Comparison of ENCODE assay signal across 10 cellular contexts in the genomic region with DNA sequence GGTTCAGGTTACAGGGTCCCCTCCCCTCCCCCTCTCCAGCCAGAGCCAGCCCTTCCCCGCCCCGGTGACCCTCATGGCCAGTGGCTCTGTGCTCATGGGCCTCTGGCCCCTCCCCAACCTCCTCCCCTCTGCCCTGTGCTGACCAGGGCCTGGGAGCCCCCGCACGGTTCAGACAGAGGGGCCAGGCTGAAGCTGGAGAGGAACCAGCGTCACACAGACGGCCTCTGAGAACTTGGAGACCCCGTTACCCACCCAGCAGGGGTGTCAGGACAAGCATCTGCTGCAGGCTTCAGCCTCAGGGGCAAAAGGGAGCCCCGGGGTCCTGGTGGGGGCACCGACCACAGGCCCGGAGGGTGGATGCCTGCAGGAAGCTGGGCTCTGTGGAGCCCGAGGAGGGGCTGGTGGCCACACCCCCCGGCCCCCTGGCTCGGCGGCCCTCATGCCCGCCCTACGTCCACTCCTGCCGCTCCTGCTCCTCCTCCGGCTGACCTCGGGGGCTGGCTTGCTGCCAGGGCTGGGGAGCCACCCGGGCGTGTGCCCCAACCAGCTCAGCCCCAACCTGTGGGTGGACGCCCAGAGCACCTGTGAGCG. TPM values are rescaled to one million over a fixed set of nuclear protein-coding genes. Genes with fewer than 3 reads are reported as not detected.
DNase-seq lines count a peak whose midpoint lies in the region; ATAC-seq and TF ChIP-seq lines count a peak whose summit lies in the region.
"Had no signal": no experiment of that assay in that cellular context is flagged by ENCODE, and none has a peak within 500 bp of the region (broad histone marks: within the 10 kb centered on the region; RNA-seq: fewer than 3 reads in every experiment).

A gene with protein sequence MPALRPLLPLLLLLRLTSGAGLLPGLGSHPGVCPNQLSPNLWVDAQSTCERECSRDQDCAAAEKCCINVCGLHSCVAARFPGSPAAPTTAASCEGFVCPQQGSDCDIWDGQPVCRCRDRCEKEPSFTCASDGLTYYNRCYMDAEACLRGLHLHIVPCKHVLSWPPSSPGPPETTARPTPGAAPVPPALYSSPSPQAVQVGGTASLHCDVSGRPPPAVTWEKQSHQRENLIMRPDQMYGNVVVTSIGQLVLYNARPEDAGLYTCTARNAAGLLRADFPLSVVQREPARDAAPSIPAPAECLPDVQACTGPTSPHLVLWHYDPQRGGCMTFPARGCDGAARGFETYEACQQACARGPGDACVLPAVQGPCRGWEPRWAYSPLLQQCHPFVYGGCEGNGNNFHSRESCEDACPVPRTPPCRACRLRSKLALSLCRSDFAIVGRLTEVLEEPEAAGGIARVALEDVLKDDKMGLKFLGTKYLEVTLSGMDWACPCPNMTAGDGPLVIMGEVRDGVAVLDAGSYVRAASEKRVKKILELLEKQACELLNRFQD (plus strand): TSS at position 171 of the 591 bp plus-strand sequence. CDS start 269 bp downstream, at position 440.

- peak within 1 kb of the TSS; percentile 49 for H2AK5ac ChIP-seq in mesenchymal stem cell (ENCODE audit: low read length, severe bottlenecking)

- peak within 1 kb of the TSS; percentile 2 for H2AFZ ChIP-seq in mesenchymal stem cell (ENCODE audit: low read depth, low read length)

- H3K4me2 ChIP-seq in mesenchymal stem cell (ENCODE audit: low read length, poor library complexity, severe bottlenecking): peak within 1 kb of the TSS; percentile 10

- TF ChIP-seq CTCF in cardiac muscle cell (IDR thresholded peaks at IDR 0.05; ENCODE audit: low read depth, low read length) (no peak), vagina (IDR thresholded peaks at IDR 0.05) (no peak)

- peak within 1 kb of the TSS; percentile 27 for H2BK120ac ChIP-seq in mesenchymal stem cell (ENCODE audit: low read depth, low read length)

- peak within 1 kb of the TSS; percentile 76 to 87 for H3K18ac ChIP-seq in mesenchymal stem cell (ENCODE audit: low read depth in 1 of 2, low read length in 2 of 2)

- WGBS in mesenchymal stem cell: 9% methylated on average over 23 of the region's 23 CpGs

- intact Hi-C loops in cardiac septum (cut with DNase I) (no loop called here), vagina (cut with DNase I) (no loop called here)

- peak within 1 kb of the TSS; percentile 55 for H2BK15ac ChIP-seq in mesenchymal stem cell (ENCODE audit: low read depth, poor library complexity, severe bottlenecking)

- H4K8ac ChIP-seq in mesenchymal stem cell (ENCODE audit: low read length): peak within 1 kb of the TSS; percentile 90

- H4K91ac ChIP-seq in mesenchymal stem cell (ENCODE audit: low read length): peak within 1 kb of the TSS; percentile 95

- peaks cover 23% of the 10 kb centered on the region for H3K4me1 ChIP-seq in cardiac muscle cell (ENCODE audit: low read depth)
- peaks cover 64% of the 10 kb centered on the region for H3K4me1 ChIP-seq in mesenchymal stem cell (ENCODE audit: control insufficient read depth, insufficient read depth, low read depth, low read length)
- peaks cover 55% of the 10 kb centered on the region for H3K4me1 ChIP-seq in vagina

- peak within 1 kb of the TSS; percentile 92 to 96 for H2BK12ac ChIP-seq in mesenchymal stem cell (ENCODE audit: low read length in 2 of 2)

- H3K9ac ChIP-seq in mesenchymal stem cell (ENCODE audit: low read length): peak within 1 kb of the TSS; percentile 38

- peak within 1 kb of the TSS in 1 of 2 experiments; percentile 86 for H3K14ac ChIP-seq in mesenchymal stem cell (ENCODE audit: low read length in 2 of 2)

- peak within 1 kb of the TSS; percentile 95 for H3K27ac ChIP-seq in cardiac muscle cell
- no peak within 1 kb of the TSS for H3K27ac ChIP-seq in mesenchymal stem cell (ENCODE audit: low read length, poor library complexity, severe bottlenecking)
- H3K27ac ChIP-seq in vagina: peak within 1 kb of the TSS; percentile 39

- H2BK5ac ChIP-seq in mesenchymal stem cell (ENCODE audit: low read depth, low read length, poor library complexity, severe bottlenecking): no peak within 1 kb of the TSS

- H3K4me3 ChIP-seq in cardiac muscle cell (peak within 1 kb of the TSS; percentile 37), mesenchymal stem cell (ENCODE audit: insufficient read depth in 1 of 2, low read depth in 1 of 2, low read length in 2 of 2) (peak within 1 kb of the TSS in 1 of 2 experiments; percentile 26), vagina (no peak within 1 kb of the TSS)

- H3K79me1 ChIP-seq in mesenchymal stem cell (replicated peaks; ENCODE audit: low read length, poor library complexity, severe bottlenecking): peaks cover 19% of the 10 kb centered on the region

- no peak for ATAC-seq in GM18505 (IDR thresholded peaks at IDR 0.05; ENCODE audit: unreplicated experiment)

- no peak within 1 kb of the TSS for H3K23ac ChIP-seq in mesenchymal stem cell (ENCODE audit: low read length in 2 of 2)

- DNase-seq in cardiac muscle cell (ENCODE audit: low read depth in 1 of 2, low spot score in 1 of 2) (peak in 1 of 2 donors; percentile 94), cardiac septum (ENCODE audit: low spot score) (no peak), dermis blood vessel endothelial cell (peak; percentile 18), mesenchymal stem cell (no peak), vagina (ENCODE audit: extremely low spot score in 2 of 2) (no peak), SHP77 treated with DMSO at 0.1 percent for 48 hours (lab: John Stamatoyannopoulos, UW) (no peak), GDM1 (lab: John Stamatoyannopoulos, UW) (no peak)
- DNase-seq: NCI-H2081, T-helper 1 cell had no signal

- H3K27me3 ChIP-seq in cardiac muscle cell: no peaks in the 10 kb centered on the region
- no peaks in the 10 kb centered on the region for H3K27me3 ChIP-seq in mesenchymal stem cell (ENCODE audit: control insufficient read depth in 1 of 2, insufficient read depth in 1 of 2, low read length in 2 of 2)
- H3K27me3 ChIP-seq in vagina: no peaks in the 10 kb centered on the region

- TF ChIP-seq POLR2A in vagina (IDR thresholded peaks at IDR 0.05) (no peak), GM18505 (IDR thresholded peaks at IDR 0.05; ENCODE audit: borderline replicate concordance, extremely low read depth, insufficient read depth, insufficient read length) (no peak)

- H3K4ac ChIP-seq in mesenchymal stem cell (ENCODE audit: low read depth in 1 of 2, low read length in 2 of 2): peak within 1 kb of the TSS; percentile 84 to 94

- H3K36me3 ChIP-seq in cardiac muscle cell (peaks cover 12% of the 10 kb centered on the region), mesenchymal stem cell (ENCODE audit: control insufficient read depth in 1 of 2, insufficient read depth in 2 of 2, low read depth in 1 of 2, low read length in 2 of 2) (peaks cover 8 to 63% of the 10 kb centered on the region in 2 experiments), vagina (no peaks in the 10 kb centered on the region)

- H3K9me3 ChIP-seq in cardiac muscle cell (ENCODE audit: low read depth): no peaks in the 10 kb centered on the region
- H3K9me3 ChIP-seq in mesenchymal stem cell (ENCODE audit: control insufficient read depth, low read length): no peaks in the 10 kb centered on the region
- H3K9me3 ChIP-seq in vagina: no peaks in the 10 kb centered on the region

RNA-seq across cellular contexts. Expression of the gene that starts here (rescaled TPM):
- total RNA-seq in cardiac muscle cell (85.8 and 125 TPM in 2 replicates), cardiac septum (0.40 TPM), dermis blood vessel endothelial cell (0.14 and 0.17 TPM in 2 replicates), vagina (3.2 TPM)
- 79.6 and 105 TPM in 2 replicates for polyA plus RNA-seq in cardiac muscle cell
- 0.15 TPM for polyA plus RNA-seq in mesenchymal stem cell (2013, experiment 1 of 2)
- polyA plus RNA-seq in mesenchymal stem cell (2013, experiment 2 of 2): 0.23 TPM

Comparison
In these comparisons a context has a peak if more than half of its experiments do, and no peak if none do; other contexts are left out.
1. RNA of the gene that starts here (total RNA-seq): 85.8 to 125 TPM in cardiac muscle cell; 3.2 TPM in vagina (single experiment), 0.40 TPM in cardiac septum (single experiment) and 0.14 to 0.17 TPM in dermis blood vessel endothelial cell; every median in the first group is over 10 times any median in the second.
2. Peak in DNase-seq in dermis blood vessel endothelial cell; RNA of the gene not detected or under 1 TPM.